Comparison of ENCODE assay signal across 21 cellular contexts in genomic region chr3:81931265-81931664, GRCh38.
"Had no signal": no experiment of that assay in that cellular context is flagged by ENCODE, and none has a peak within 500 bp of the region (broad histone marks: within the 10 kb centered on the region; RNA-seq: fewer than 3 reads in every experiment).

No MANE protein-coding gene starts in this region.

- H3K27ac ChIP-seq: heart right ventricle, psoas muscle, spleen, tibial artery, upper lobe of right lung had no signal

- FAIRE-seq: frontal cortex had no signal

- H3K36me3 ChIP-seq: heart right ventricle, spleen, tibial artery, upper lobe of right lung had no signal

- H3K27me3 ChIP-seq: dorsolateral prefrontal cortex, heart right ventricle, spleen, tibial artery, upper lobe of right lung had no signal

- H3K4me1 ChIP-seq: heart right ventricle, psoas muscle, spleen, tibial artery, upper lobe of right lung had no signal

- DNase-seq: cortex of kidney; effector CD8-positive, alpha-beta T cell; heart right ventricle; hypothalamus; islet precursor cell; mammary epithelial cell; naive thymus-derived CD4-positive, alpha-beta T cell; nephron progenitor cell; psoas muscle; retina; spleen; stimulated activated CD4-positive, alpha-beta T cell treated with anti-CD3 and anti-CD28 coated beads, Interleukin-15, amount 100 ng/mL, for 24 hours; stimulated activated CD4-positive, alpha-beta T cell treated with anti-CD3 and anti-CD28 coated beads, Interleukin-1b, Interleukin-23, amount 100 ng/mL, for 48 hours; stimulated activated CD4-positive, alpha-beta T cell treated with anti-CD3 and anti-CD28 coated beads, Interleukin-4, amount 100 ng/mL, for 24 hours; tibial artery; upper lobe of right lung had no signal

- H3K9me3 ChIP-seq: heart right ventricle, psoas muscle, spleen, tibial artery, upper lobe of right lung had no signal

- H3K4me3 ChIP-seq: dorsolateral prefrontal cortex, heart right ventricle, psoas muscle, spleen, tibial artery, upper lobe of right lung had no signal

- ATAC-seq: heart right ventricle; left lobe of liver; naive thymus-derived CD4-positive, alpha-beta T cell; psoas muscle; sciatic nerve; stimulated activated memory B cell treated with anti-CD40 and anti-IgM and Interleukin-4, amounts not matched to agents 10 μg/mL and 1 μg/mL and 100 μg/mL, for 72 hours; upper lobe of right lung had no signal
